ENCODE assay signal across 1 cellular context in the genomic region with DNA sequence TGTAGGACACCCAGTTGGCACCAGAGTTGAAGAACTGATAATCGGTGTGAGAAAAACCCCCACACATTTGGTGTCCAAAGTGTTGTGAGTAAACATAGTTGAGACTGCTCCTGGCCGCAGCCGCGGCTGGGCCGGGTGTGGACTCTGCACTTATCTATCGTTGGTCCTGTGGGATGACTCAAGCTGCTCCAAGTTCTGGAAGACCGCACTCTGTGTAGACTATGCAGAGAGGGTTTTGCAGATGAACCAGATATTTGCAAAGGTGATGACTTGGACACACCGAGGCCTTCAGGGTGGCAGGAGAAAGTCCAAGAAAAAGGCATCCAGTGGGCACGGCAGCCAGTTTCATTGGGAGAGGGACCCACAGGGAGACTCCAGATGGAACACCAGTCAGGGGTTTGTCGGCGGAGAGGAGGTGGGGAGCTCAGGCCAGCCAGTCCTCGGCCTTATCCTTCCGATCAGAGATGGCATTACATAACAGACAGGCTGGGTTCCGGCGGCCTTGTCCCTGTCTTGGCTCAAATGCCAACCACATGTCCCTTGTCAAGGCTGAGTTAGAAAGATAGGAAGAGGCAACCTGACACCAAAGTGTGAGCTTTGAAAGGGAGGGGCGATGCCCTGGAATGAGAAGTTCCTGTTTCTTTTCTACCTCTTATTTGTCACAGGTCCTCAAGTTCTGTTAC.
A peak's percentile ranks its signal among the peaks of the same experiment; 100 is the strongest.
TF ChIP-seq lines count a peak whose summit lies in the region.

No MANE protein-coding gene starts in this region.

TF ChIP-seq in K562, 482 proteins besides CTCF, POLR2A, EP300 and RAD21 (continued from another document):
- no peak for TF ChIP-seq BCLAF1 (IDR thresholded peaks at IDR 0.05; ENCODE audit: borderline replicate concordance in 1 of 2, control insufficient read depth in 1 of 2, low read depth in 2 of 2, low read length in 1 of 2)
- TF ChIP-seq PTBP1 (IDR thresholded peaks at IDR 0.05; ENCODE audit: low read depth, low read length) = no peak
- peak; percentile 85; the same call in 1 of the 2 replicates for TF ChIP-seq FOXP1 (CRISPR knock-in tag; IDR thresholded peaks at IDR 0.05)
- no peak for TF ChIP-seq SMAD3 (CRISPR knock-in tag; conservative IDR thresholded peaks at IDR 0.05)
- peak; percentile 73 to 81 for TF ChIP-seq FOXA3 (CRISPR knock-in tag; conservative IDR thresholded peaks at IDR 0.05 in 1 of 2, IDR thresholded peaks at IDR 0.05 in 1 of 2)
- TF ChIP-seq, protein P1, sequence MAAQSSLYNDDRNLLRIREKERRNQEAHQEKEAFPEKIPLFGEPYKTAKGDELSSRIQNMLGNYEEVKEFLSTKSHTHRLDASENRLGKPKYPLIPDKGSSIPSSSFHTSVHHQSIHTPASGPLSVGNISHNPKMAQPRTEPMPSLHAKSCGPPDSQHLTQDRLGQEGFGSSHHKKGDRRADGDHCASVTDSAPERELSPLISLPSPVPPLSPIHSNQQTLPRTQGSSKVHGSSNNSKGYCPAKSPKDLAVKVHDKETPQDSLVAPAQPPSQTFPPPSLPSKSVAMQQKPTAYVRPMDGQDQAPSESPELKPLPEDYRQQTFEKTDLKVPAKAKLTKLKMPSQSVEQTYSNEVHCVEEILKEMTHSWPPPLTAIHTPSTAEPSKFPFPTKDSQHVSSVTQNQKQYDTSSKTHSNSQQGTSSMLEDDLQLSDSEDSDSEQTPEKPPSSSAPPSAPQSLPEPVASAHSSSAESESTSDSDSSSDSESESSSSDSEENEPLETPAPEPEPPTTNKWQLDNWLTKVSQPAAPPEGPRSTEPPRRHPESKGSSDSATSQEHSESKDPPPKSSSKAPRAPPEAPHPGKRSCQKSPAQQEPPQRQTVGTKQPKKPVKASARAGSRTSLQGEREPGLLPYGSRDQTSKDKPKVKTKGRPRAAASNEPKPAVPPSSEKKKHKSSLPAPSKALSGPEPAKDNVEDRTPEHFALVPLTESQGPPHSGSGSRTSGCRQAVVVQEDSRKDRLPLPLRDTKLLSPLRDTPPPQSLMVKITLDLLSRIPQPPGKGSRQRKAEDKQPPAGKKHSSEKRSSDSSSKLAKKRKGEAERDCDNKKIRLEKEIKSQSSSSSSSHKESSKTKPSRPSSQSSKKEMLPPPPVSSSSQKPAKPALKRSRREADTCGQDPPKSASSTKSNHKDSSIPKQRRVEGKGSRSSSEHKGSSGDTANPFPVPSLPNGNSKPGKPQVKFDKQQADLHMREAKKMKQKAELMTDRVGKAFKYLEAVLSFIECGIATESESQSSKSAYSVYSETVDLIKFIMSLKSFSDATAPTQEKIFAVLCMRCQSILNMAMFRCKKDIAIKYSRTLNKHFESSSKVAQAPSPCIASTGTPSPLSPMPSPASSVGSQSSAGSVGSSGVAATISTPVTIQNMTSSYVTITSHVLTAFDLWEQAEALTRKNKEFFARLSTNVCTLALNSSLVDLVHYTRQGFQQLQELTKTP (IDR thresholded peaks at IDR 0.05; ENCODE audit: low read depth in 1 of 2, partially characterized antibody in 2 of 2) = no peak
